In the genomic region with DNA sequence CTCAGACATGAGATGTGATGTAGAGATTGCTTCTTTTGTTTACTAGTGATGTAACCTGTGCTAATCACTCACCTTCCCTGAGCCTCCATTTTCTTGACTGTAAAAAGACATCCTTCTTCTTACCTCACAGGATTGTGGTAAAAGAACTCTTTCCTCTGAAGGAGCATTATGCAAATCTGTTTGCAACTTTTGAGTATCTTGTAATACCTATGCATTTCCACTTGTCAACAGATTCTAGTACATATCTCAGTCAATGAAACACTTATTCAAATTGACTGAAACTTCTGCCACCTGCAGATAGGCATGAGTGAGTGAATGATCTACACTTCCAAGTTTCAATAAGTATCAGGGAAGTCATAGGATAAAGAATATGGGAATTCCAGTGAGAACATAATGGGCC, we compare ENCODE assay signal across 1 cellular context.
TF ChIP-seq lines count a peak whose summit lies in the region.

No MANE protein-coding gene starts in this region.

TF ChIP-seq in WTC11, 78 proteins besides CTCF, POLR2A, EP300 and RAD21 (continued from another document):
- TF ChIP-seq ETV6 (CRISPR knock-in tag; IDR thresholded peaks at IDR 0.05): no peak
- TF ChIP-seq, protein P1, sequence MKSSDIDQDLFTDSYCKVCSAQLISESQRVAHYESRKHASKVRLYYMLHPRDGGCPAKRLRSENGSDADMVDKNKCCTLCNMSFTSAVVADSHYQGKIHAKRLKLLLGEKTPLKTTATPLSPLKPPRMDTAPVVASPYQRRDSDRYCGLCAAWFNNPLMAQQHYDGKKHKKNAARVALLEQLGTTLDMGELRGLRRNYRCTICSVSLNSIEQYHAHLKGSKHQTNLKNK (CRISPR knock-in tag; IDR thresholded peaks at IDR 0.05): no peak
- no peak for TF ChIP-seq CREB1 (CRISPR knock-in tag; IDR thresholded peaks at IDR 0.05)
